8 cellular contexts compared by ENCODE assay signal in the genomic region with DNA sequence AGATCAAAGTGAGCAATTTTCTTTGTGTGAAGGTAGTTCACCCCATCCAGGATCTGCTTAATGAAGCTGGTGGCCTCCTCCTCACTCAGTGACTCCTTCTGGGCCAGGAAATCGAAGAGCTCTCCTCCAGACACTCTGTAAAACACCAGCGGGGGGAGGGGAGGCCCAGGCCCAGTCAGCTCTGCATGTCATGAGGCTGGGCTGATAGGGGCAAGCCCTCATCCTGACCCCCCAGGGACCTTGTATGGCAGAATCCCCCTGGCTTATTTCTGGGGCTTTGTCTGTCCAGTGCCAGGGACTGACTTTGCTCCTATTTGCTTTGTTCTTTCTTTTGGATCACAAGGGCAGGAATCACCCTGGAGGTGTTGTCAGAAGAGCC.
DNase-seq lines count a peak whose midpoint lies in the region; ATAC-seq, FAIRE-seq and TF ChIP-seq lines count a peak whose summit lies in the region.

No MANE protein-coding gene starts in this region.

- intact Hi-C loops in CD4-positive, alpha-beta T cell (cut with DNase I, micrococcal nuclease): no loop called here
- intact Hi-C loops in Calu3 (cut with micrococcal nuclease; ENCODE audit: unreplicated experiment): no loop called here
- intact Hi-C loops in pancreas (cut with DNase I): no loop called here

- no peaks in the 10 kb centered on the region for H3K36me3 Mint-ChIP-seq in CD4-positive, alpha-beta T cell (ENCODE audit: low read depth)
- H3K36me3 Mint-ChIP-seq in nephron (ENCODE audit: low read depth): no peaks in the 10 kb centered on the region
- H3K36me3 Mint-ChIP-seq in Calu3 (ENCODE audit: insufficient read depth, unreplicated experiment): no peaks in the 10 kb centered on the region

- TF ChIP-seq CTCF in CD4-positive, alpha-beta T cell (IDR thresholded peaks at IDR 0.05): no peak
- no peak for TF ChIP-seq CTCF in nephron (IDR thresholded peaks at IDR 0.05; ENCODE audit: unreplicated experiment in 3 of 3)
- no peak for TF ChIP-seq CTCF in Calu3 (IDR thresholded peaks at IDR 0.05; ENCODE audit: unreplicated experiment)
- TF ChIP-seq CTCF in pancreas (IDR thresholded peaks at IDR 0.05): no peak

- no peaks in the 10 kb centered on the region for H3K27me3 ChIP-seq in CD4-positive, alpha-beta T cell (ENCODE audit: control insufficient read depth, insufficient read depth, low read length)
- no peaks in the 10 kb centered on the region for H3K27me3 ChIP-seq in pancreas

- no peak overlapping the region for H3K4me3 ChIP-seq in pancreas

- peak; percentile 38 to 59 (median 47) for DNase-seq in CD4-positive, alpha-beta T cell
- peak; percentile 6 for DNase-seq in activated CD8-positive, alpha-beta memory T cell treated with anti-CD3 and anti-CD28 coated beads, Interleukin-2, amount 50 U/mL, for 24 hours (ENCODE audit: extremely low read depth)
- DNase-seq in NCI-H510A treated with DMSO at 0.1 percent for 48 hours (lab: John Stamatoyannopoulos, UW): no peak
- DNase-seq in NCI-H1694 treated with DMSO at 0.1 percent for 48 hours (lab: John Stamatoyannopoulos, UW): no peak
- no peak for DNase-seq in Calu3
- DNase-seq in pancreas: no peak

- no peaks in the 10 kb centered on the region for H3K27me3 Mint-ChIP-seq in CD4-positive, alpha-beta T cell
- H3K27me3 Mint-ChIP-seq in nephron (ENCODE audit: low read depth): no peaks in the 10 kb centered on the region
- H3K27me3 Mint-ChIP-seq in Calu3 (ENCODE audit: unreplicated experiment): no peaks in the 10 kb centered on the region

- peaks cover 41% of the 10 kb centered on the region for H3K4me1 Mint-ChIP-seq in CD4-positive, alpha-beta T cell (ENCODE audit: low read depth)
- H3K4me1 Mint-ChIP-seq in nephron (peaks cover 42% of the 10 kb centered on the region), Calu3 (ENCODE audit: low read depth, unreplicated experiment) (peaks cover 30% of the 10 kb centered on the region)

- POLR2A ChIA-PET in CD4-positive, alpha-beta T cell (lab: Charles Lee): interaction anchor here (0.5 to 1.8 kb wide), 3 partner anchors 27 to 138 kb away, joined by 3 to 6 read pairs (median 3); partner anchors contain the start of gene HERC1

- peak; percentile 92 for ATAC-seq in CD4-positive, alpha-beta T cell (ENCODE audit: poor library complexity)
- ATAC-seq in HG02852 (IDR thresholded peaks at IDR 0.05; ENCODE audit: unreplicated experiment) (peak; percentile 26), pancreas (no peak)

- no peaks in the 10 kb centered on the region for H3K9me3 ChIP-seq in CD4-positive, alpha-beta T cell (ENCODE audit: control insufficient read depth, low read length)
- no peaks in the 10 kb centered on the region for H3K9me3 ChIP-seq in pancreas

- H3K9me3 Mint-ChIP-seq in CD4-positive, alpha-beta T cell: no peaks in the 10 kb centered on the region
- H3K9me3 Mint-ChIP-seq in nephron: no peaks in the 10 kb centered on the region
- no peaks in the 10 kb centered on the region for H3K9me3 Mint-ChIP-seq in Calu3 (ENCODE audit: low read depth, unreplicated experiment)

- CTCF ChIA-PET in CD4-positive, alpha-beta T cell (lab: Charles Lee): interaction anchor here (1.3 to 2.9 kb wide), 5 partner anchors 10 to 75 kb away, joined by 4 to 11 read pairs (median 6); partner anchors contain the start of gene DAPK2
- CTCF ChIA-PET in Calu3 (lab: Charles Lee): no interaction called here

- H3K4me3 Mint-ChIP-seq in CD4-positive, alpha-beta T cell: peak overlapping the region; percentile 72
- H3K4me3 Mint-ChIP-seq in nephron: peak overlapping the region in 1 of 3 experiments; percentile 24
- no peak overlapping the region for H3K4me3 Mint-ChIP-seq in Calu3 (ENCODE audit: low read depth, unreplicated experiment)

- 85 to 97% methylated on average over 2 of the region's 2 CpGs for WGBS in pancreas, 2 donors

- peaks cover 7 to 48% (median 16%) of the 10 kb centered on the region in 3 donors for H3K4me1 ChIP-seq in pancreas

- no peak for FAIRE-seq in pancreas (lab: Jason Lieb, UNC)

- no peak overlapping the region for H3K27ac ChIP-seq in CD4-positive, alpha-beta T cell (ENCODE audit: low read depth, low read length)
- peak overlapping the region in 2 of 4 donors; percentile 73 to 85 for H3K27ac ChIP-seq in pancreas

- H3K27ac Mint-ChIP-seq in CD4-positive, alpha-beta T cell: peak overlapping the region; percentile 85
- peak overlapping the region; percentile 70 to 91 (median 76) for H3K27ac Mint-ChIP-seq in nephron
- H3K27ac Mint-ChIP-seq in Calu3 (ENCODE audit: unreplicated experiment): no peak overlapping the region

- BruUV-seq in Calu3 (replicated peaks; lab: Mats Ljungman, UMichigan): no TSS peak

- no peaks in the 10 kb centered on the region for H3K36me3 ChIP-seq in pancreas

Comparison
In these comparisons a context has a peak if more than half of its experiments do, and no peak if none do; other contexts are left out.
1. ATAC-seq: peak in CD4-positive, alpha-beta T cell (single experiment) and HG02852 (single experiment); none in pancreas (0 of 4).
2. DNase-seq: peak in CD4-positive, alpha-beta T cell (10 of 10) and activated CD8-positive, alpha-beta memory T cell treated with anti-CD3 and anti-CD28 coated beads, Interleukin-2, amount 50 U/mL, for 24 hours (single experiment); none in NCI-H510A treated with DMSO at 0.1 percent for 48 hours (single experiment), NCI-H1694 treated with DMSO at 0.1 percent for 48 hours (single experiment), Calu3 (single experiment) and pancreas (0 of 6).